Comparison of ENCODE assay signal across 1 cellular context in the genomic region with DNA sequence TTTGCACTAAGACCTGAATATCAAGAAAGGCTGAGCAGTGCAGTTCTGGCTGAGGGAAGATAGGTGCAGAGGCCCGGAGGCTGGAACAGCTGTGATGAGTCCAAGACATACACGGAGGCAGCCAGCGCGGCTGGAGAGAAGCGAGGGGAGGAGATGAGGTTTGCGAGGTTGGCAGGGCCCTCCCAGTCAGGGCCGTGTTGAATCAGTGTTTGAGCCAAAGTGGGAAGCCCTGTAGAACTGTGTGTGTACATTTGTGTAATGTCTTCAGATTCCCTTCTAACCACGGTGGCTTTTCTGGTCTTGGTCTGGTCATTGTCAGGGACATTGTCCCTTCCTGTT.
TF ChIP-seq lines count a peak whose summit lies in the region.

No MANE protein-coding gene starts in this region.

TF ChIP-seq in HepG2, 621 proteins besides CTCF, POLR2A, EP300 and RAD21:
- TF ChIP-seq, protein P1, sequence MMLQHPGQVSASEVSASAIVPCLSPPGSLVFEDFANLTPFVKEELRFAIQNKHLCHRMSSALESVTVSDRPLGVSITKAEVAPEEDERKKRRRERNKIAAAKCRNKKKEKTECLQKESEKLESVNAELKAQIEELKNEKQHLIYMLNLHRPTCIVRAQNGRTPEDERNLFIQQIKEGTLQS (CRISPR knock-in tag; IDR thresholded peaks at IDR 0.05): no peak
- TF ChIP-seq ZSCAN30 (CRISPR knock-in tag; IDR thresholded peaks at IDR 0.05) (no peak), ZFP36L1 (CRISPR knock-in tag; IDR thresholded peaks at IDR 0.05) (no peak), NCOA5 (CRISPR knock-in tag; IDR thresholded peaks at IDR 0.05) (no peak), ARHGAP35 (CRISPR knock-in tag; IDR thresholded peaks at IDR 0.05; ENCODE audit: borderline replicate concordance) (no peak), ZSCAN31 (CRISPR knock-in tag; IDR thresholded peaks at IDR 0.05; ENCODE audit: low read depth) (no peak), ZBTB42 (CRISPR knock-in tag; IDR thresholded peaks at IDR 0.05) (no peak), ZNF451 (CRISPR knock-in tag; IDR thresholded peaks at IDR 0.05) (no peak)
- TF ChIP-seq, protein P2, sequence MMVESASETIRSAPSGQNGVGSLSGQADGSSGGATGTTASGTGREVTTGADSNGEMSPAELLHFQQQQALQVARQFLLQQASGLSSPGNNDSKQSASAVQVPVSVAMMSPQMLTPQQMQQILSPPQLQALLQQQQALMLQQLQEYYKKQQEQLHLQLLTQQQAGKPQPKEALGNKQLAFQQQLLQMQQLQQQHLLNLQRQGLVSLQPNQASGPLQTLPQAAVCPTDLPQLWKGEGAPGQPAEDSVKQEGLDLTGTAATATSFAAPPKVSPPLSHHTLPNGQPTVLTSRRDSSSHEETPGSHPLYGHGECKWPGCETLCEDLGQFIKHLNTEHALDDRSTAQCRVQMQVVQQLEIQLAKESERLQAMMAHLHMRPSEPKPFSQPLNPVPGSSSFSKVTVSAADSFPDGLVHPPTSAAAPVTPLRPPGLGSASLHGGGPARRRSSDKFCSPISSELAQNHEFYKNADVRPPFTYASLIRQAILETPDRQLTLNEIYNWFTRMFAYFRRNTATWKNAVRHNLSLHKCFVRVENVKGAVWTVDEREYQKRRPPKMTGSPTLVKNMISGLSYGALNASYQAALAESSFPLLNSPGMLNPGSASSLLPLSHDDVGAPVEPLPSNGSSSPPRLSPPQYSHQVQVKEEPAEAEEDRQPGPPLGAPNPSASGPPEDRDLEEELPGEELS (CRISPR knock-in tag; IDR thresholded peaks at IDR 0.05): no peak
